Comparison of ENCODE assay signal across 9 cellular contexts in genomic region chr14:54622189-54622958, GRCh38. TPM values are rescaled to one million over a fixed set of nuclear protein-coding genes. Genes with fewer than 3 reads are reported as not detected.
DNase-seq lines count a peak whose midpoint lies in the region; ATAC-seq and TF ChIP-seq lines count a peak whose summit lies in the region.
"Had no signal": no experiment of that assay in that cellular context is flagged by ENCODE, and none has a peak within 500 bp of the region (broad histone marks: within the 10 kb centered on the region; RNA-seq: fewer than 3 reads in every experiment).

No MANE protein-coding gene starts in this region.

- H3K27ac Mint-ChIP-seq in IgD-negative memory B cell: peak overlapping the region in 2 of 3 donors; percentile 18 to 29

- peak overlapping the region in 2 of 4 donors; percentile 15 to 50 for H3K4me3 Mint-ChIP-seq in IgD-negative memory B cell

- no peak overlapping the region for H3K4me3 ChIP-seq in breast epithelium

- peak; percentile 84 for ATAC-seq in GM18520 (IDR thresholded peaks at IDR 0.05; ENCODE audit: unreplicated experiment)
- ATAC-seq in GM21786 (IDR thresholded peaks at IDR 0.05; ENCODE audit: unreplicated experiment): peak; percentile 81
- no peak for ATAC-seq in esophagus mucosa

- H3K9me3 ChIP-seq in breast epithelium: no peaks in the 10 kb centered on the region

- no peak for TF ChIP-seq POLR2A in breast epithelium (IDR thresholded peaks at IDR 0.05)

- no peaks in the 10 kb centered on the region for H3K36me3 Mint-ChIP-seq in IgD-negative memory B cell

- no peaks in the 10 kb centered on the region for H3K4me1 ChIP-seq in breast epithelium

- no peak overlapping the region for H3K27ac ChIP-seq in breast epithelium

- no peak for TF ChIP-seq CTCF in breast epithelium (IDR thresholded peaks at IDR 0.05)

- no peaks in the 10 kb centered on the region for H3K27me3 Mint-ChIP-seq in IgD-negative memory B cell

- intact Hi-C loops in breast epithelium (cut with DNase I; ENCODE audit: low total_unique reads): no loop called here

- H3K36me3 ChIP-seq in breast epithelium: no peaks in the 10 kb centered on the region

- peak; percentile 20 to 56 for DNase-seq in stimulated activated CD4-positive, alpha-beta T cell treated with anti-CD3 and anti-CD28 coated beads, Interleukin-12 subunit alpha, Interleukin-12 subunit beta, amount 100 ng/mL, for 24 hours (ENCODE audit: low read depth in 2 of 2)
- DNase-seq in NCI-H1092 (lab: John Stamatoyannopoulos, UW) (no peak), LoVo (ENCODE audit: low spot score) (no peak), breast epithelium (ENCODE audit: low spot score in 2 of 2) (no peak)
- DNase-seq: NCI-H1930 had no signal

- H3K9me3 Mint-ChIP-seq in IgD-negative memory B cell: peaks cover 0 to 5% (median 0%) of the 10 kb centered on the region in 3 donors

- H3K4me1 Mint-ChIP-seq in IgD-negative memory B cell: peaks cover 16 to 31% (median 24%) of the 10 kb centered on the region in 3 donors

- no peaks in the 10 kb centered on the region for H3K27me3 ChIP-seq in breast epithelium

RNA-seq across cellular contexts. Expression of gene SAMD4A, which starts 55.4 kb away (rescaled TPM):
- 5.8 TPM for polyA plus RNA-seq in IgD-negative memory B cell
- total RNA-seq in esophagus mucosa: 1.5 TPM
- 10 to 100 TPM; 28.5 to 44.6 (median 36.2) TPM for total RNA-seq in breast epithelium

Comparison
In these comparisons a context has a peak if more than half of its experiments do, and no peak if none do; other contexts are left out.
1. DNase-seq: peak in stimulated activated CD4-positive, alpha-beta T cell treated with anti-CD3 and anti-CD28 coated beads, Interleukin-12 subunit alpha, Interleukin-12 subunit beta, amount 100 ng/mL, for 24 hours (2 of 2); none in NCI-H1092 (single experiment), LoVo (single experiment) and breast epithelium (0 of 2).
2. RNA of gene SAMD4A, which starts 55.4 kb away (total RNA-seq): 28.5 to 44.6 TPM in breast epithelium; 1.5 TPM in esophagus mucosa (single experiment); every median in the first group is over 10 times any median in the second.